5 cellular contexts compared by ENCODE assay signal in genomic region chr5:163653526-163653925, GRCh38.
"Had no signal": no experiment of that assay in that cellular context is flagged by ENCODE, and none has a peak within 500 bp of the region (broad histone marks: within the 10 kb centered on the region; RNA-seq: fewer than 3 reads in every experiment).

No MANE protein-coding gene starts in this region.

- DNase-seq: H9, HCEC 1CT, KG1 had no signal

- ATAC-seq: GM23338, HepG2 had no signal

- H3K4me3 ChIP-seq: GM23338 had no signal
